In genomic region chr5:141478321-141478945, GRCh38 we compare ENCODE assay signal across 10 cellular contexts. TPM values are rescaled to one million over a fixed set of nuclear protein-coding genes. Genes with fewer than 3 reads are reported as not detected.
DNase-seq lines count a peak whose midpoint lies in the region; ATAC-seq, FAIRE-seq and TF ChIP-seq lines count a peak whose summit lies in the region.
"Had no signal": no experiment of that assay in that cellular context is flagged by ENCODE, and none has a peak within 500 bp of the region (broad histone marks: within the 10 kb centered on the region; RNA-seq: fewer than 3 reads in every experiment).

No MANE protein-coding gene starts in this region.

- H3K36me3 ChIP-seq in HepG2 (replicated peaks in 1 of 2; ENCODE audit: control insufficient read depth in 1 of 2, insufficient read depth in 2 of 2, low read length in 2 of 2) (no peaks in the 10 kb centered on the region), upper lobe of right lung (no peaks in the 10 kb centered on the region)

- H3K27me3 ChIP-seq in HepG2 (ENCODE audit: control insufficient read depth in 1 of 2, insufficient read depth in 2 of 2, low read length in 2 of 2) (peaks cover 1 to 8% of the 10 kb centered on the region in 2 experiments; a peak in 1 of 5 replicates), upper lobe of right lung (peaks cover 6% of the 10 kb centered on the region)

- intact Hi-C loops in HepG2 (cut with micrococcal nuclease; ENCODE audit: unreplicated experiment), result no loop called here
- intact Hi-C loops in upper lobe of right lung (cut with DNase I), result no loop called here

- peak in 1 of 2 donors; percentile 31 for DNase-seq in activated T-cell treated with anti-CD3 and anti-CD28 coated beads, Interleukin-2, amount 50 U/mL, for 72 hours
- DNase-seq in activated T-cell treated with anti-CD3 and anti-CD28 coated beads for 4 hours (no peak), HepG2 (ENCODE audit: low spot score) (no peak), upper lobe of right lung (peak; percentile 91), NCI-H748 treated with DMSO at 0.1 percent for 48 hours (lab: John Stamatoyannopoulos, UW) (no peak), kidney glomerular epithelial cell (lab: John Stamatoyannopoulos, UW) (no peak)

- no peak overlapping the region for H3K27ac ChIP-seq in HepG2 (ENCODE audit: extremely low read length, insufficient read depth, low read length)
- H3K27ac ChIP-seq in upper lobe of right lung, result no peak overlapping the region

- no TSS peak for BruUV-seq in HepG2 (replicated peaks; lab: Mats Ljungman, UMichigan)

- H3K4me3 Mint-ChIP-seq in activated T-cell treated with anti-CD3 and anti-CD28 coated beads, Interleukin-2, amount 50 U/mL, for 72 hours, result no peak overlapping the region
- H3K4me3 Mint-ChIP-seq in brain, result peak overlapping the region in 4 of 5 experiments; percentile 46 to 99 (median 63)
- H3K4me3 Mint-ChIP-seq: T-helper 1 cell treated with Interleukin-12 subunit alpha and Interleukin-12 subunit beta and Interleukin-4 antibody, amounts not matched to agents 30 μg/mL and 1 μg/mL, for 36 hours had no signal

- FAIRE-seq in HepG2 (lab: Jason Lieb, UNC), result no peak
- FAIRE-seq: colon had no signal

- H3K4me2 ChIP-seq in HepG2 (ENCODE audit: low read depth, low read length), result no peak overlapping the region

- no peak overlapping the region for H3K27ac Mint-ChIP-seq in activated T-cell treated with anti-CD3 and anti-CD28 coated beads, Interleukin-2, amount 50 U/mL, for 72 hours
- H3K27ac Mint-ChIP-seq in brain, result peak overlapping the region in 1 of 5 experiments; percentile 56
- H3K27ac Mint-ChIP-seq: T-helper 1 cell treated with Interleukin-12 subunit alpha and Interleukin-12 subunit beta and Interleukin-4 antibody, amounts not matched to agents 30 μg/mL and 1 μg/mL, for 36 hours had no signal

- peaks cover 2 to 4% of the 10 kb centered on the region in 2 donors for H3K36me3 Mint-ChIP-seq in activated T-cell treated with anti-CD3 and anti-CD28 coated beads, Interleukin-2, amount 50 U/mL, for 72 hours (ENCODE audit: insufficient read depth in 2 of 2)
- H3K36me3 Mint-ChIP-seq in brain, result peaks cover 99% of the 10 kb centered on the region

- TF ChIP-seq CTCF in brain (conservative IDR thresholded peaks at IDR 0.05) (no peak), HepG2 (CRISPR knock-in tag; IDR thresholded peaks at IDR 0.05) (no peak), upper lobe of right lung (IDR thresholded peaks at IDR 0.05) (peak; percentile 46)

- no peaks in the 10 kb centered on the region for H3K79me2 ChIP-seq in HepG2 (ENCODE audit: insufficient read depth, low read length)

- no peak overlapping the region for H2AFZ ChIP-seq in HepG2 (ENCODE audit: low read length)

- POLR2A ChIA-PET in HepG2 (lab: Yijun Ruan, JAX), result no interaction called here

- no peak overlapping the region for H3K4me3 ChIP-seq in HepG2 (replicated peaks in 1 of 3; ENCODE audit: insufficient read depth in 1 of 3, low read depth in 2 of 3, low read length in 3 of 3)
- H3K4me3 ChIP-seq in upper lobe of right lung, result peak overlapping the region; percentile 64

- H4K20me1 ChIP-seq in HepG2 (ENCODE audit: insufficient read depth, low read length), result no peaks in the 10 kb centered on the region

- 79% methylated on average over 20 of the region's 20 CpGs for WGBS in HepG2 (ENCODE audit: low lambda C conversion rate)

- no peak for TF ChIP-seq EP300 in HepG2 (IDR thresholded peaks at IDR 0.05; ENCODE audit: low read depth in 2 of 2, low read length in 2 of 2)
- TF ChIP-seq EP300 in HepG2 (CRISPR knock-in tag; IDR thresholded peaks at IDR 0.05; ENCODE audit: borderline replicate concordance), result no peak

- H3K27me3 Mint-ChIP-seq in activated T-cell treated with anti-CD3 and anti-CD28 coated beads, Interleukin-2, amount 50 U/mL, for 72 hours (ENCODE audit: low read depth), result peaks cover 66% of the 10 kb centered on the region
- peaks cover 7% of the 10 kb centered on the region for H3K27me3 Mint-ChIP-seq in brain

- H3K4me1 Mint-ChIP-seq in activated T-cell treated with anti-CD3 and anti-CD28 coated beads, Interleukin-2, amount 50 U/mL, for 72 hours (ENCODE audit: low read depth), result peaks cover 29% of the 10 kb centered on the region
- H3K4me1 Mint-ChIP-seq in brain, result peaks cover 76% of the 10 kb centered on the region

- TF ChIP-seq POLR2A in HepG2 (IDR thresholded peaks at IDR 0.05; ENCODE audit: insufficient read depth in 1 of 2, low read depth in 2 of 2, low read length in 2 of 2), result no peak

- no peaks in the 10 kb centered on the region for H3K9me3 Mint-ChIP-seq in activated T-cell treated with anti-CD3 and anti-CD28 coated beads, Interleukin-2, amount 50 U/mL, for 72 hours
- H3K9me3 Mint-ChIP-seq in brain, result peaks cover 49 to 93% (median 87%) of the 10 kb centered on the region in 5 experiments
- H3K9me3 Mint-ChIP-seq: T-helper 1 cell treated with Interleukin-12 subunit alpha and Interleukin-12 subunit beta and Interleukin-4 antibody, amounts not matched to agents 30 μg/mL and 1 μg/mL, for 36 hours had no signal

- H3K4me1 ChIP-seq in HepG2 (ENCODE audit: insufficient read depth, low read length), result no peaks in the 10 kb centered on the region
- H3K4me1 ChIP-seq in upper lobe of right lung, result peaks cover 28% of the 10 kb centered on the region

- CTCF ChIA-PET in HepG2 (lab: Yijun Ruan, JAX; ENCODE audit: low intra/inter-chr PET ratio, low total read pairs), result no interaction called here

- in situ Hi-C loops in HepG2 (cut with HindIII; ENCODE audit: extremely low pct_ligation_motif_present, low pct_unique_long_range_greater_than_20kb), result no loop called here

- no peaks in the 10 kb centered on the region for H3K9me3 ChIP-seq in HepG2 (ENCODE audit: low read length)
- H3K9me3 ChIP-seq in upper lobe of right lung, result no peaks in the 10 kb centered on the region

- ATAC-seq in activated T-cell treated with anti-CD3 and anti-CD28 coated beads, Interleukin-2, amount 50 U/mL, for 72 hours (replicated peaks in 1 of 2), result peak; percentile 41 to 47
- no peak for ATAC-seq in HepG2
- peak; percentile 68 for ATAC-seq in upper lobe of right lung
- no peak for ATAC-seq in GM18868 (IDR thresholded peaks at IDR 0.05; ENCODE audit: unreplicated experiment)

- H3K9ac ChIP-seq in HepG2 (ENCODE audit: insufficient read depth, low read depth, low read length), result no peak overlapping the region

- TF ChIP-seq RAD21 in HepG2 (CRISPR knock-in tag; IDR thresholded peaks at IDR 0.05), result no peak

RNA-seq across cellular contexts. Expression of gene PCDHGC3, which starts 2.7 kb away (rescaled TPM):
- not detected for total RNA-seq in activated T-cell treated with anti-CD3 and anti-CD28 coated beads, Interleukin-2, amount 50 U/mL, for 72 hours
- polyA plus RNA-seq in brain (ENCODE audit: insufficient read depth, low read depth, low replicate concordance) (246 TPM), HepG2 (2011; rRNA removed) (0.20 and 0.30 TPM in 2 replicates)
- total RNA-seq in HepG2 (2016; rRNA removed; fragmentation: Illumina TruSeq; extraction: Trizol) (0.20 and 0.21 TPM in 2 replicates), upper lobe of right lung (109 TPM)
- not detected in 2 replicates for total RNA-seq in HepG2 (2016; cell fraction: cytosol; rRNA removed; fragmentation: Illumina TruSeq; extraction: Trizol; ENCODE audit: low read depth)
- 0.15 and 0.80 TPM in 2 replicates for total RNA-seq in HepG2 (2016; cell fraction: insoluble cytoplasmic fraction; rRNA removed; fragmentation: Illumina TruSeq; extraction: Trizol)
- 0.22 and 0.34 TPM in 2 replicates for total RNA-seq in HepG2 (2016; cell fraction: membrane; rRNA removed; fragmentation: Illumina TruSeq; extraction: Trizol)
- 0.63 and 0.87 TPM in 2 replicates for total RNA-seq in HepG2 (2016; cell fraction: nucleus; rRNA removed; fragmentation: Illumina TruSeq; extraction: Trizol)
- polyA plus RNA-seq in HepG2 (2011; cell fraction: cytosol; rRNA removed), result 0.11 and 0.19 TPM in 2 replicates
- polyA plus RNA-seq in HepG2 (2011; cell fraction: nucleus; rRNA removed), result 0.21 and 0.23 TPM in 2 replicates
- polyA plus RNA-seq in HepG2 (2012), result 0.11 and 0.71 TPM in 2 replicates
- polyA plus RNA-seq in HepG2 (2016; cell fraction: cytosol; fragmentation: Illumina TruSeq; extraction: Trizol; ENCODE audit: low read depth), result 0.09 and 0.20 TPM in 2 replicates
- polyA plus RNA-seq in HepG2 (2016; cell fraction: insoluble cytoplasmic fraction; fragmentation: Illumina TruSeq; extraction: Trizol; ENCODE audit: low read depth), result 0.51 and 0.79 TPM in 2 replicates
- polyA plus RNA-seq in HepG2 (2016; cell fraction: membrane; fragmentation: Illumina TruSeq; extraction: Trizol; ENCODE audit: low read depth), result 0.39 and 0.57 TPM in 2 replicates
- polyA plus RNA-seq in HepG2 (2016; cell fraction: nucleus; fragmentation: Illumina TruSeq; extraction: Trizol; ENCODE audit: insufficient read depth, low read depth), result 3.5 and 4.2 TPM in 2 replicates
- polyA minus RNA-seq in HepG2 (2011; rRNA and poly(A)+ RNA removed; ENCODE audit: low replicate concordance), result 0.24 TPM in 1 of 2 replicates, not detected in the other
- 0.20 TPM in 1 of 2 replicates, not detected in the other for polyA minus RNA-seq in HepG2 (2011; cell fraction: cytosol; rRNA and poly(A)+ RNA removed)
- polyA minus RNA-seq in HepG2 (2011; cell fraction: nucleus; rRNA and poly(A)+ RNA removed), result 0.77 and 0.87 TPM in 2 replicates

RNA-seq across cellular contexts. Expression of gene PCDHGC4, which starts 6.4 kb away (rescaled TPM):
- total RNA-seq in activated T-cell treated with anti-CD3 and anti-CD28 coated beads, Interleukin-2, amount 50 U/mL, for 72 hours, result not detected
- 31.8 TPM for polyA plus RNA-seq in brain (ENCODE audit: insufficient read depth, low read depth, low replicate concordance)
- total RNA-seq in HepG2 (2016; rRNA removed; fragmentation: Illumina TruSeq; extraction: Trizol), result 0.07 TPM in 1 of 2 replicates, not detected in the other
- not detected in 2 replicates for total RNA-seq in HepG2 (2016; cell fraction: cytosol; rRNA removed; fragmentation: Illumina TruSeq; extraction: Trizol; ENCODE audit: low read depth)
- 0.11 TPM in 1 of 2 replicates, not detected in the other for total RNA-seq in HepG2 (2016; cell fraction: insoluble cytoplasmic fraction; rRNA removed; fragmentation: Illumina TruSeq; extraction: Trizol)
- total RNA-seq in HepG2 (2016; cell fraction: membrane; rRNA removed; fragmentation: Illumina TruSeq; extraction: Trizol), result not detected in 2 replicates
- 0.44 and 0.47 TPM in 2 replicates for total RNA-seq in HepG2 (2016; cell fraction: nucleus; rRNA removed; fragmentation: Illumina TruSeq; extraction: Trizol)
- 0.10 TPM in 1 of 2 replicates, not detected in the other for polyA plus RNA-seq in HepG2 (2011; rRNA removed)
- polyA plus RNA-seq in HepG2 (2011; cell fraction: cytosol; rRNA removed), result not detected in 2 replicates
- 0.07 and 0.11 TPM in 2 replicates for polyA plus RNA-seq in HepG2 (2011; cell fraction: nucleus; rRNA removed)
- polyA plus RNA-seq in HepG2 (2012), result not detected in 2 replicates
- not detected in 2 replicates for polyA plus RNA-seq in HepG2 (2016; cell fraction: cytosol; fragmentation: Illumina TruSeq; extraction: Trizol; ENCODE audit: low read depth)
- not detected in 2 replicates for polyA plus RNA-seq in HepG2 (2016; cell fraction: insoluble cytoplasmic fraction; fragmentation: Illumina TruSeq; extraction: Trizol; ENCODE audit: low read depth)
- not detected in 2 replicates for polyA plus RNA-seq in HepG2 (2016; cell fraction: membrane; fragmentation: Illumina TruSeq; extraction: Trizol; ENCODE audit: low read depth)
- not detected in 2 replicates for polyA plus RNA-seq in HepG2 (2016; cell fraction: nucleus; fragmentation: Illumina TruSeq; extraction: Trizol; ENCODE audit: insufficient read depth, low read depth)
- 0.21 and 0.34 TPM in 2 replicates for polyA minus RNA-seq in HepG2 (2011; rRNA and poly(A)+ RNA removed; ENCODE audit: low replicate concordance)
- not detected in 2 replicates for polyA minus RNA-seq in HepG2 (2011; cell fraction: cytosol; rRNA and poly(A)+ RNA removed)
- 0.39 and 0.99 TPM in 2 replicates for polyA minus RNA-seq in HepG2 (2011; cell fraction: nucleus; rRNA and poly(A)+ RNA removed)
- total RNA-seq in upper lobe of right lung, result 1.8 TPM

RNA-seq across cellular contexts. Expression of gene PCDHGC5, which starts 10.4 kb away (rescaled TPM):
- total RNA-seq in activated T-cell treated with anti-CD3 and anti-CD28 coated beads, Interleukin-2, amount 50 U/mL, for 72 hours, result not detected
- 4.3 TPM for polyA plus RNA-seq in brain (ENCODE audit: insufficient read depth, low read depth, low replicate concordance)
- total RNA-seq in HepG2 (2016; rRNA removed; fragmentation: Illumina TruSeq; extraction: Trizol), result not detected in 2 replicates
- not detected in 2 replicates for total RNA-seq in HepG2 (2016; cell fraction: cytosol; rRNA removed; fragmentation: Illumina TruSeq; extraction: Trizol; ENCODE audit: low read depth)
- total RNA-seq in HepG2 (2016; cell fraction: insoluble cytoplasmic fraction; rRNA removed; fragmentation: Illumina TruSeq; extraction: Trizol), result 0.06 TPM in 1 of 2 replicates, not detected in the other
- not detected in 2 replicates for total RNA-seq in HepG2 (2016; cell fraction: membrane; rRNA removed; fragmentation: Illumina TruSeq; extraction: Trizol)
- total RNA-seq in HepG2 (2016; cell fraction: nucleus; rRNA removed; fragmentation: Illumina TruSeq; extraction: Trizol), result 0.13 TPM in 1 of 2 replicates, not detected in the other
- 0.03 TPM in 1 of 2 replicates, not detected in the other for polyA plus RNA-seq in HepG2 (2011; rRNA removed)
- not detected in 2 replicates for polyA plus RNA-seq in HepG2 (2011; cell fraction: cytosol; rRNA removed)
- polyA plus RNA-seq in HepG2 (2011; cell fraction: nucleus; rRNA removed), result 0.21 and 0.23 TPM in 2 replicates
- not detected in 2 replicates for polyA plus RNA-seq in HepG2 (2012)
- not detected in 2 replicates for polyA plus RNA-seq in HepG2 (2016; cell fraction: cytosol; fragmentation: Illumina TruSeq; extraction: Trizol; ENCODE audit: low read depth)
- polyA plus RNA-seq in HepG2 (2016; cell fraction: insoluble cytoplasmic fraction; fragmentation: Illumina TruSeq; extraction: Trizol; ENCODE audit: low read depth), result not detected in 2 replicates
- not detected in 2 replicates for polyA plus RNA-seq in HepG2 (2016; cell fraction: membrane; fragmentation: Illumina TruSeq; extraction: Trizol; ENCODE audit: low read depth)
- polyA plus RNA-seq in HepG2 (2016; cell fraction: nucleus; fragmentation: Illumina TruSeq; extraction: Trizol; ENCODE audit: insufficient read depth, low read depth), result 0.25 TPM in 1 of 2 replicates, not detected in the other
- 0.74 TPM in 1 of 2 replicates, not detected in the other for polyA minus RNA-seq in HepG2 (2011; rRNA and poly(A)+ RNA removed; ENCODE audit: low replicate concordance)
- not detected in 2 replicates for polyA minus RNA-seq in HepG2 (2011; cell fraction: cytosol; rRNA and poly(A)+ RNA removed)
- 0.37 and 0.39 TPM in 2 replicates for polyA minus RNA-seq in HepG2 (2011; cell fraction: nucleus; rRNA and poly(A)+ RNA removed)
- total RNA-seq in upper lobe of right lung, result 1.4 TPM

RNA-seq across cellular contexts. Expression of gene PCDHGA12, which starts 48.1 kb away (rescaled TPM):
- under 1 TPM; 0.12 to 0.17 TPM for total RNA-seq in activated T-cell treated with anti-CD3 and anti-CD28 coated beads, Interleukin-2, amount 50 U/mL, for 72 hours
- 3.1 TPM for polyA plus RNA-seq in brain (ENCODE audit: insufficient read depth, low read depth, low replicate concordance)
- 0.13 TPM in 1 of 2 replicates, not detected in the other for total RNA-seq in HepG2 (2016; rRNA removed; fragmentation: Illumina TruSeq; extraction: Trizol)
- not detected in 2 replicates for total RNA-seq in HepG2 (2016; cell fraction: cytosol; rRNA removed; fragmentation: Illumina TruSeq; extraction: Trizol; ENCODE audit: low read depth)
- 0.06 and 0.13 TPM in 2 replicates for total RNA-seq in HepG2 (2016; cell fraction: insoluble cytoplasmic fraction; rRNA removed; fragmentation: Illumina TruSeq; extraction: Trizol)
- total RNA-seq in HepG2 (2016; cell fraction: membrane; rRNA removed; fragmentation: Illumina TruSeq; extraction: Trizol), result not detected in 2 replicates
- total RNA-seq in HepG2 (2016; cell fraction: nucleus; rRNA removed; fragmentation: Illumina TruSeq; extraction: Trizol), result 0.31 and 0.37 TPM in 2 replicates
- polyA plus RNA-seq in HepG2 (2011; rRNA removed), result 0.03 and 0.07 TPM in 2 replicates
- polyA plus RNA-seq in HepG2 (2011; cell fraction: cytosol; rRNA removed), result not detected in 2 replicates
- polyA plus RNA-seq in HepG2 (2011; cell fraction: nucleus; rRNA removed), result 0.42 and 0.54 TPM in 2 replicates
- polyA plus RNA-seq in HepG2 (2012), result not detected in 2 replicates
- not detected in 2 replicates for polyA plus RNA-seq in HepG2 (2016; cell fraction: cytosol; fragmentation: Illumina TruSeq; extraction: Trizol; ENCODE audit: low read depth)
- polyA plus RNA-seq in HepG2 (2016; cell fraction: insoluble cytoplasmic fraction; fragmentation: Illumina TruSeq; extraction: Trizol; ENCODE audit: low read depth), result not detected in 2 replicates
- not detected in 2 replicates for polyA plus RNA-seq in HepG2 (2016; cell fraction: membrane; fragmentation: Illumina TruSeq; extraction: Trizol; ENCODE audit: low read depth)
- not detected in 2 replicates for polyA plus RNA-seq in HepG2 (2016; cell fraction: nucleus; fragmentation: Illumina TruSeq; extraction: Trizol; ENCODE audit: insufficient read depth, low read depth)
- polyA minus RNA-seq in HepG2 (2011; rRNA and poly(A)+ RNA removed; ENCODE audit: low replicate concordance), result 0.26 TPM in 1 of 2 replicates, not detected in the other
- not detected in 2 replicates for polyA minus RNA-seq in HepG2 (2011; cell fraction: cytosol; rRNA and poly(A)+ RNA removed)
- 0.90 and 1.7 TPM in 2 replicates for polyA minus RNA-seq in HepG2 (2011; cell fraction: nucleus; rRNA and poly(A)+ RNA removed)
- 7.6 TPM for total RNA-seq in upper lobe of right lung

RNA-seq across cellular contexts. Expression of gene PCDHGA11, which starts 57.6 kb away (rescaled TPM):
- under 1 TPM in 1 of 2 donors, not detected in 1; 0.22 TPM for total RNA-seq in activated T-cell treated with anti-CD3 and anti-CD28 coated beads, Interleukin-2, amount 50 U/mL, for 72 hours
- polyA plus RNA-seq in brain (ENCODE audit: insufficient read depth, low read depth, low replicate concordance) (1.6 TPM), HepG2 (2011; rRNA removed) (0.04 and 0.05 TPM in 2 replicates)
- total RNA-seq in HepG2 (2016; rRNA removed; fragmentation: Illumina TruSeq; extraction: Trizol) (0.24 TPM in 1 of 2 replicates, not detected in the other), upper lobe of right lung (2.6 TPM)
- not detected in 2 replicates for total RNA-seq in HepG2 (2016; cell fraction: cytosol; rRNA removed; fragmentation: Illumina TruSeq; extraction: Trizol; ENCODE audit: low read depth)
- 0.28 TPM in 1 of 2 replicates, not detected in the other for total RNA-seq in HepG2 (2016; cell fraction: insoluble cytoplasmic fraction; rRNA removed; fragmentation: Illumina TruSeq; extraction: Trizol)
- total RNA-seq in HepG2 (2016; cell fraction: membrane; rRNA removed; fragmentation: Illumina TruSeq; extraction: Trizol), result not detected in 2 replicates
- total RNA-seq in HepG2 (2016; cell fraction: nucleus; rRNA removed; fragmentation: Illumina TruSeq; extraction: Trizol), result 0.84 and 0.94 TPM in 2 replicates
- polyA plus RNA-seq in HepG2 (2011; cell fraction: cytosol; rRNA removed), result not detected in 2 replicates
- polyA plus RNA-seq in HepG2 (2011; cell fraction: nucleus; rRNA removed), result 0.43 and 0.45 TPM in 2 replicates
- 0.07 TPM in 1 of 2 replicates, not detected in the other for polyA plus RNA-seq in HepG2 (2012)
- polyA plus RNA-seq in HepG2 (2016; cell fraction: cytosol; fragmentation: Illumina TruSeq; extraction: Trizol; ENCODE audit: low read depth), result not detected in 2 replicates
- not detected in 2 replicates for polyA plus RNA-seq in HepG2 (2016; cell fraction: insoluble cytoplasmic fraction; fragmentation: Illumina TruSeq; extraction: Trizol; ENCODE audit: low read depth)
- polyA plus RNA-seq in HepG2 (2016; cell fraction: membrane; fragmentation: Illumina TruSeq; extraction: Trizol; ENCODE audit: low read depth), result not detected in 2 replicates
- 0.23 TPM in 1 of 2 replicates, not detected in the other for polyA plus RNA-seq in HepG2 (2016; cell fraction: nucleus; fragmentation: Illumina TruSeq; extraction: Trizol; ENCODE audit: insufficient read depth, low read depth)
- 0.09 and 0.50 TPM in 2 replicates for polyA minus RNA-seq in HepG2 (2011; rRNA and poly(A)+ RNA removed; ENCODE audit: low replicate concordance)
- polyA minus RNA-seq in HepG2 (2011; cell fraction: cytosol; rRNA and poly(A)+ RNA removed), result not detected in 2 replicates
- polyA minus RNA-seq in HepG2 (2011; cell fraction: nucleus; rRNA and poly(A)+ RNA removed), result 3.2 and 3.5 TPM in 2 replicates

Comparison
In these comparisons a context has a peak if more than half of its experiments do, and no peak if none do; other contexts are left out.
1. ATAC-seq: peak in activated T-cell treated with anti-CD3 and anti-CD28 coated beads, Interleukin-2, amount 50 U/mL, for 72 hours (2 of 2) and upper lobe of right lung (single experiment); none in HepG2 (single experiment) and GM18868 (single experiment).
2. H3K4me3 Mint-ChIP-seq: peak in brain (4 of 5); none in activated T-cell treated with anti-CD3 and anti-CD28 coated beads, Interleukin-2, amount 50 U/mL, for 72 hours (0 of 2).
3. RNA of gene PCDHGC3, which starts 2.7 kb away (total RNA-seq): 109 TPM in upper lobe of right lung (single experiment); 0.15 to 0.87 TPM in HepG2 and not detected in activated T-cell treated with anti-CD3 and anti-CD28 coated beads, Interleukin-2, amount 50 U/mL, for 72 hours; every median in the first group is over 10 times any median in the second.